2 cellular contexts compared by ENCODE assay signal in genomic region chr6:35328108-35328723, GRCh38.
TF ChIP-seq lines count a peak whose summit lies in the region.

No MANE protein-coding gene starts in this region.

TF ChIP-seq in HepG2, 621 proteins besides CTCF, POLR2A, EP300 and RAD21 (continues in another document):
- TF ChIP-seq NFIC (IDR thresholded peaks at IDR 0.05; ENCODE audit: low read length) (no peak), ELF1 (CRISPR knock-in tag; IDR thresholded peaks at IDR 0.05) (peak; percentile 63), U2AF2 (IDR thresholded peaks at IDR 0.05; ENCODE audit: low read depth, low read length) (no peak), ZNF557 (CRISPR knock-in tag; IDR thresholded peaks at IDR 0.05) (no peak), NFYB (CRISPR knock-in tag; IDR thresholded peaks at IDR 0.05) (peak; percentile 86), MEIS1 (CRISPR knock-in tag; IDR thresholded peaks at IDR 0.05; ENCODE audit: borderline replicate concordance) (no peak), RARG (CRISPR knock-in tag; IDR thresholded peaks at IDR 0.05; ENCODE audit: low read depth) (no peak), REL (CRISPR knock-in tag; conservative IDR thresholded peaks at IDR 0.05) (no peak), ZNF30 (CRISPR knock-in tag; IDR thresholded peaks at IDR 0.05) (peak; percentile 61; the same call in 1 of the 2 replicates), ZNF780A (CRISPR knock-in tag; IDR thresholded peaks at IDR 0.05) (no peak), ISX (CRISPR knock-in tag; conservative IDR thresholded peaks at IDR 0.05) (no peak), IRX3 (CRISPR knock-in tag; IDR thresholded peaks at IDR 0.05; ENCODE audit: borderline replicate concordance, low read depth) (no peak), ZNF550 (CRISPR knock-in tag; IDR thresholded peaks at IDR 0.05; ENCODE audit: borderline replicate concordance) (0 out of 2 replicates have a peak, but pooled peaks have one; percentile 32), ELF3 (CRISPR knock-in tag; IDR thresholded peaks at IDR 0.05) (no peak), RAD51 (IDR thresholded peaks at IDR 0.05; ENCODE audit: borderline replicate concordance) (peak; percentile 72; the same call in 1 of the 2 replicates), HNF1A (IDR thresholded peaks at IDR 0.05; ENCODE audit: low read depth) (no peak), HNF1A (CRISPR knock-in tag; IDR thresholded peaks at IDR 0.05; ENCODE audit: borderline replicate concordance) (no peak), TEAD3 (CRISPR knock-in tag; optimal IDR thresholded peaks at IDR 0.05; ENCODE audit: borderline replicate concordance) (peak; percentile 22), ZNF207 (IDR thresholded peaks at IDR 0.05; ENCODE audit: borderline replicate concordance) (no peak), ZSCAN29 (CRISPR knock-in tag; conservative IDR thresholded peaks at IDR 0.05) (no peak), ZMYM4 (CRISPR knock-in tag; IDR thresholded peaks at IDR 0.05) (peak; percentile 61), SNAPC5 (CRISPR knock-in tag; IDR thresholded peaks at IDR 0.05; ENCODE audit: borderline replicate concordance) (no peak), HNRNPLL (IDR thresholded peaks at IDR 0.05; ENCODE audit: low read depth, low read length, poor library complexity, severe bottlenecking) (no peak), GATA4 (IDR thresholded peaks at IDR 0.05; ENCODE audit: borderline replicate concordance, low read depth) (no peak), NFYC (CRISPR knock-in tag; IDR thresholded peaks at IDR 0.05) (peak; percentile 82), ZNF331 (CRISPR knock-in tag; IDR thresholded peaks at IDR 0.05) (peak; percentile 32; the same call in 1 of the 2 replicates), ZNF512 (CRISPR knock-in tag; IDR thresholded peaks at IDR 0.05) (peak; percentile 58; the same call in 1 of the 2 replicates), ZFP62 (CRISPR knock-in tag; IDR thresholded peaks at IDR 0.05) (no peak), FOXO4 (CRISPR knock-in tag; conservative IDR thresholded peaks at IDR 0.05) (0 out of 2 replicates have a peak, but pooled peaks have one; percentile 66), MIER3 (CRISPR knock-in tag; IDR thresholded peaks at IDR 0.05; ENCODE audit: borderline replicate concordance) (peak; percentile 4; the same call in 1 of the 2 replicates), ZNF460 (CRISPR knock-in tag; IDR thresholded peaks at IDR 0.05; ENCODE audit: borderline replicate concordance) (no peak), CBX5 (CRISPR knock-in tag; IDR thresholded peaks at IDR 0.05; ENCODE audit: borderline replicate concordance) (peak; percentile 82; the same call in 1 of the 2 replicates)

TF ChIP-seq in endothelial cell of umbilical vein, 7 proteins besides CTCF, POLR2A, EP300 and RAD21:
- TF ChIP-seq POLR2AphosphoS5 (IDR thresholded peaks at IDR 0.05; ENCODE audit: insufficient read depth, low read depth, low read length) (no peak), MAX (IDR thresholded peaks at IDR 0.05; ENCODE audit: insufficient read depth, insufficient read length) (no peak), EZH2 (IDR thresholded peaks at IDR 0.05; ENCODE audit: borderline replicate concordance, low read depth, low read length, severe bottlenecking) (no peak), JUN (IDR thresholded peaks at IDR 0.05; ENCODE audit: borderline replicate concordance, insufficient read depth, insufficient read length, low read depth) (no peak), GATA2 (IDR thresholded peaks at IDR 0.05; ENCODE audit: insufficient read depth, insufficient read length, low read depth, low read length) (no peak), MYC (IDR thresholded peaks at IDR 0.05; ENCODE audit: low read depth, low read length) (no peak), FOS (IDR thresholded peaks at IDR 0.05; ENCODE audit: borderline replicate concordance, insufficient read depth, low read length) (no peak)
